Comparison of ENCODE assay signal across 11 cellular contexts in the genomic region with DNA sequence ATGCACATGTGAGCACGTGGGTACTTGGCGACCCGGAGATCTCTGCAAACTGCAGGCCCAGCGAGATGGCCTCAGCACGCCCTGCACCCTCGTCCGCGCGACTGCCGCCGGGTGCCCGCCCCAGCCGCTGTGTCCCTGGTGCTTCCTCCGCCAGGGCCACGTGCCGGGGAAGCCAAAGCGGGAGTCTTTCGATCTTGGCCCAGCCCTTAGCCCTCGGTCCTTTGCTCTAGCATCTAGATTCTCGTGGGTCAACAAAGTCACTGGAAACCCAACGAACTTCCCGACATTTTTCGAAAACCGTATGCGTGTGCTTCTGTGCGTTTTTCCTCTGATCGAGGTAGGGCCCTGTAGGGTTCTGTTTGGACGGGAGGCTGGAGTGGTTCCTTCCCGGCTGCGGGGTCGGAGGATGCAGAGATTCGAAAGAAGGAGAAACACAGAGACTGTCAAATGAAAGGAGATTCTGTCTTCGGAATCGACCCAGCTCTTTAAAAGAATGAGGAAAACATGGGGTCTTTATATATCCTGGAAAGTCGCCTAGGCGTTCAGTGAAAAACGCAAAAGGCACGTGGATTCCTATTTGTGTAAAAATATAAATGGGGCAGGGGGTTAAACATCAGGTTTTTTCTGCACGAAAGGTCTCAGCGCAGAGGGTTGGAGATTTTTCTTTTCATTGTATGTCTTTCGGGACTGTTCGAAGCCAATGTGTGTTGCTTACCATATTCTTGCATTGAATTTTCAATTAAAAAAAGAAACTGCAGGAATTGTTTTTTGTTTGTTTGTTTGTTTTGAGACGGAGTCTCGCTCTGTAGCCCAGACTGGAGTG.
A peak's percentile ranks its signal among the peaks of the same experiment; 100 is the strongest.
DNase-seq lines count a peak whose midpoint lies in the region; ATAC-seq, FAIRE-seq and TF ChIP-seq lines count a peak whose summit lies in the region.
"Had no signal": no experiment of that assay in that cellular context is flagged by ENCODE, and none has a peak within 500 bp of the region (broad histone marks: within the 10 kb centered on the region; RNA-seq: fewer than 3 reads in every experiment).

No MANE protein-coding gene starts in this region.

- H3K27ac Mint-ChIP-seq in activated T-cell treated with anti-CD3 and anti-CD28 coated beads, Interleukin-2, amount 50 U/mL, for 24 hours = no peak overlapping the region
- peak overlapping the region; percentile 28 for H3K27ac Mint-ChIP-seq in activated CD8-positive, alpha-beta memory T cell treated with anti-CD3 and anti-CD28 coated beads, Interleukin-2, amount 10 ng/mL, durations not matched to agents 7 days and 5 days
- no peak overlapping the region for H3K27ac Mint-ChIP-seq in stimulated activated effector memory CD8-positive, alpha-beta T cell treated with anti-CD3 and anti-CD28 coated beads, Interleukin-12 subunit alpha, Interleukin-12 subunit beta, amount 100 ng/mL, for 72 hours

- no peak overlapping the region for H3K4me3 ChIP-seq in fibroblast of the aortic adventitia (ENCODE audit: low read depth, low read length)
- H3K4me3 ChIP-seq: mucosa of descending colon, skin epidermis had no signal

- no peak for TF ChIP-seq CTCF in fibroblast of the aortic adventitia (IDR thresholded peaks at IDR 0.05; ENCODE audit: insufficient read depth, low read length)

- H3K4me1 Mint-ChIP-seq in activated T-cell treated with anti-CD3 and anti-CD28 coated beads, Interleukin-2, amount 50 U/mL, for 24 hours (ENCODE audit: low read depth) = peaks cover 49% of the 10 kb centered on the region
- H3K4me1 Mint-ChIP-seq in activated CD8-positive, alpha-beta memory T cell treated with anti-CD3 and anti-CD28 coated beads, Interleukin-2, amount 10 ng/mL, durations not matched to agents 7 days and 5 days = peaks cover 44% of the 10 kb centered on the region
- peaks cover 51% of the 10 kb centered on the region for H3K4me1 Mint-ChIP-seq in stimulated activated effector memory CD8-positive, alpha-beta T cell treated with anti-CD3 and anti-CD28 coated beads, Interleukin-12 subunit alpha, Interleukin-12 subunit beta, amount 100 ng/mL, for 72 hours

- CTCF ChIA-PET in activated CD8-positive, alpha-beta memory T cell treated with anti-CD3 and anti-CD28 coated beads, Interleukin-2, amount 10 ng/mL, durations not matched to agents 7 days and 5 days (lab: Charles Lee) = interaction anchor here (2.1 kb wide), 1 partner anchor 43 kb away, joined by 8 read pairs; no protein-coding TSS in a partner anchor

- no peaks in the 10 kb centered on the region for H3K36me3 Mint-ChIP-seq in activated T-cell treated with anti-CD3 and anti-CD28 coated beads, Interleukin-2, amount 50 U/mL, for 24 hours (ENCODE audit: low read depth)
- peaks cover 2% of the 10 kb centered on the region for H3K36me3 Mint-ChIP-seq in activated CD8-positive, alpha-beta memory T cell treated with anti-CD3 and anti-CD28 coated beads, Interleukin-2, amount 10 ng/mL, durations not matched to agents 7 days and 5 days
- H3K36me3 Mint-ChIP-seq in stimulated activated effector memory CD8-positive, alpha-beta T cell treated with anti-CD3 and anti-CD28 coated beads, Interleukin-12 subunit alpha, Interleukin-12 subunit beta, amount 100 ng/mL, for 72 hours = peaks cover 9% of the 10 kb centered on the region

- no peak for TF ChIP-seq POLR2A in GM12891 (IDR thresholded peaks at IDR 0.05; ENCODE audit: low read depth, low read length)

- peak; percentile 48 for DNase-seq in activated T-cell treated with anti-CD3 and anti-CD28 coated beads, Interleukin-2, amount 50 U/mL, for 24 hours
- DNase-seq in activated T-cell treated with anti-CD3 and anti-CD28 coated beads for 4 hours (no peak), fibroblast of the aortic adventitia (ENCODE audit: low read depth) (peak; percentile 4), NCI-H1436 treated with DMSO at 0.1 percent for 48 hours (lab: John Stamatoyannopoulos, UW) (no peak), NCI-H1092 (lab: John Stamatoyannopoulos, UW) (no peak), GM12891 (ENCODE audit: insufficient read length, low spot score) (no peak)
- no peak for DNase-seq in activated CD8-positive, alpha-beta memory T cell treated with anti-CD3 and anti-CD28 coated beads, Interleukin-2, amount 10 ng/mL, durations not matched to agents 7 days and 5 days
- DNase-seq in stimulated activated effector memory CD8-positive, alpha-beta T cell treated with anti-CD3 and anti-CD28 coated beads, Interleukin-12 subunit alpha, Interleukin-12 subunit beta, amount 100 ng/mL, for 72 hours (ENCODE audit: low spot score in 2 of 2) = no peak
- DNase-seq: NCI-H2171 treated with DMSO at 0.1 percent for 48 hours had no signal

- H3K27me3 Mint-ChIP-seq in activated T-cell treated with anti-CD3 and anti-CD28 coated beads, Interleukin-2, amount 50 U/mL, for 24 hours = peaks cover 74% of the 10 kb centered on the region
- H3K27me3 Mint-ChIP-seq in activated CD8-positive, alpha-beta memory T cell treated with anti-CD3 and anti-CD28 coated beads, Interleukin-2, amount 10 ng/mL, durations not matched to agents 7 days and 5 days = peaks cover 74% of the 10 kb centered on the region

- no peaks in the 10 kb centered on the region for H3K9me3 Mint-ChIP-seq in activated T-cell treated with anti-CD3 and anti-CD28 coated beads, Interleukin-2, amount 50 U/mL, for 24 hours
- no peaks in the 10 kb centered on the region for H3K9me3 Mint-ChIP-seq in activated CD8-positive, alpha-beta memory T cell treated with anti-CD3 and anti-CD28 coated beads, Interleukin-2, amount 10 ng/mL, durations not matched to agents 7 days and 5 days (ENCODE audit: low read depth)
- no peaks in the 10 kb centered on the region for H3K9me3 Mint-ChIP-seq in stimulated activated effector memory CD8-positive, alpha-beta T cell treated with anti-CD3 and anti-CD28 coated beads, Interleukin-12 subunit alpha, Interleukin-12 subunit beta, amount 100 ng/mL, for 72 hours

- H3K4me3 Mint-ChIP-seq in activated T-cell treated with anti-CD3 and anti-CD28 coated beads, Interleukin-2, amount 50 U/mL, for 24 hours = peak overlapping the region; percentile 21
- H3K4me3 Mint-ChIP-seq in activated CD8-positive, alpha-beta memory T cell treated with anti-CD3 and anti-CD28 coated beads, Interleukin-2, amount 10 ng/mL, durations not matched to agents 7 days and 5 days = no peak overlapping the region
- peak overlapping the region; percentile 78 for H3K4me3 Mint-ChIP-seq in stimulated activated effector memory CD8-positive, alpha-beta T cell treated with anti-CD3 and anti-CD28 coated beads, Interleukin-12 subunit alpha, Interleukin-12 subunit beta, amount 100 ng/mL, for 72 hours

- ATAC-seq in activated CD8-positive, alpha-beta memory T cell treated with anti-CD3 and anti-CD28 coated beads, Interleukin-2, amount 10 ng/mL, durations not matched to agents 7 days and 5 days = no peak
- ATAC-seq in stimulated activated effector memory CD8-positive, alpha-beta T cell treated with anti-CD3 and anti-CD28 coated beads, Interleukin-12 subunit alpha, Interleukin-12 subunit beta, amount 100 ng/mL, for 72 hours = no peak
- ATAC-seq: mucosa of descending colon had no signal

- FAIRE-seq in GM12891 (lab: Jason Lieb, UNC) = no peak

TF ChIP-seq in GM12891, 5 proteins besides CTCF, POLR2A, EP300 and RAD21:
- TF ChIP-seq POU2F2 (IDR thresholded peaks at IDR 0.05; ENCODE audit: low read depth, low read length) (no peak), PAX5 (IDR thresholded peaks at IDR 0.05; ENCODE audit: insufficient read depth, low read length, severe bottlenecking) (no peak), SPI1 (IDR thresholded peaks at IDR 0.05; ENCODE audit: low read depth, low read length) (no peak), POLR2AphosphoS5 (IDR thresholded peaks at IDR 0.05; ENCODE audit: low read depth, low read length) (no peak), TAF1 (IDR thresholded peaks at IDR 0.05; ENCODE audit: low read depth, low read length) (no peak)

Comparison
In these comparisons a context has a peak if more than half of its experiments do, and no peak if none do; other contexts are left out.
1. DNase-seq: peak in activated T-cell treated with anti-CD3 and anti-CD28 coated beads, Interleukin-2, amount 50 U/mL, for 24 hours (single experiment) and fibroblast of the aortic adventitia (single experiment); none in activated T-cell treated with anti-CD3 and anti-CD28 coated beads for 4 hours (single experiment), activated CD8-positive, alpha-beta memory T cell treated with anti-CD3 and anti-CD28 coated beads, Interleukin-2, amount 10 ng/mL, durations not matched to agents 7 days and 5 days (single experiment), stimulated activated effector memory CD8-positive, alpha-beta T cell treated with anti-CD3 and anti-CD28 coated beads, Interleukin-12 subunit alpha, Interleukin-12 subunit beta, amount 100 ng/mL, for 72 hours (0 of 2), NCI-H1436 treated with DMSO at 0.1 percent for 48 hours (single experiment), NCI-H1092 (single experiment) and GM12891 (single experiment).